25 cellular contexts compared by ENCODE assay signal in the genomic region with DNA sequence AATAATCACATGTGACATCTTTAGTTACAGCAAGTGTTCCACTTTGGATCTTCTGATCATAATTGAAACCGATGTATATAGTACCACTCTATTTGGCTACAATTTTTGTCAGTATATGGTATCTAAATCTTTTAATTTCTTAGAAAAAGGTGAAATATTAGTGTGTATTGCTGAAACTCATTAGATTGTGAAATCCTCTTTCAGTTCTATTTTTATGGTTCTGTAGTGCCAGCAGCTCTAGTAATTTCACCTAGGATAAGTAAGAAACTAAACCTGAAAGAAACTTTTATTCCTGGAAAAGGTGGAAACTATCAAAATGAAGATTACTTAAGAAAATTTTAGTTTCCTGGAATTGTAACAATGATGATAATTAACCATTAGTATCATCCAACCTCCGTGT.
A peak's percentile ranks its signal among the peaks of the same experiment; 100 is the strongest.
DNase-seq lines count a peak whose midpoint lies in the region; ATAC-seq, FAIRE-seq and TF ChIP-seq lines count a peak whose summit lies in the region.
"Had no signal": no experiment of that assay in that cellular context is flagged by ENCODE, and none has a peak within 500 bp of the region (broad histone marks: within the 10 kb centered on the region; RNA-seq: fewer than 3 reads in every experiment).

No MANE protein-coding gene starts in this region.

- 53% methylated on average over 2 of the region's 2 CpGs for WGBS in right lobe of liver (ENCODE audit: insufficient coverage, low coverage, low lambda C conversion rate, missing lambda C conversion rate)
- WGBS in HepG2 (ENCODE audit: low lambda C conversion rate) = 46% methylated on average over 2 of the region's 2 CpGs

- DNase-seq in right lobe of liver (no peak), HepG2 (ENCODE audit: low spot score) (no peak), osteoblast (ENCODE audit: insufficient read length, low spot score, missing footprints) (peak; percentile 6), substantia nigra (lab: John Stamatoyannopoulos, UW) (no peak)
- DNase-seq: 8988T; ACHN; BE2C; C1 segment of cervical spinal cord; CD4-positive, alpha-beta memory T cell; CD4-positive, CD25-positive, alpha-beta regulatory T cell; CD8-positive, alpha-beta memory T cell; COR-L47; DMS 273 treated with DMSO at 0.1 percent for 48 hours; DMS153; DMS79; DND-41; EL; GDM1 had no signal

- H3K27me3 ChIP-seq in right lobe of liver (no peaks in the 10 kb centered on the region), HepG2 (ENCODE audit: control insufficient read depth in 1 of 2, insufficient read depth in 2 of 2, low read length in 2 of 2) (no peaks in the 10 kb centered on the region), ACC112 (ENCODE audit: insufficient read depth, low read length) (no peaks in the 10 kb centered on the region), osteoblast (ENCODE audit: insufficient read depth, low read length) (no peaks in the 10 kb centered on the region)
- H3K27me3 ChIP-seq: BE2C, BLaER1 had no signal

- CTCF ChIA-PET in HepG2 (lab: Yijun Ruan, JAX; ENCODE audit: low intra/inter-chr PET ratio, low total read pairs) = no interaction called here

- H2AFZ ChIP-seq in HepG2 (ENCODE audit: low read length) (no peak overlapping the region), ACC112 (ENCODE audit: low read length, unreplicated experiment) (no peak overlapping the region), osteoblast (ENCODE audit: low read length) (no peak overlapping the region)

- FAIRE-seq in HepG2 (lab: Jason Lieb, UNC) = no peak
- FAIRE-seq: A204.1, GM12878, GM12892, GM18507 had no signal

- H4K20me1 ChIP-seq in HepG2 (ENCODE audit: insufficient read depth, low read length) (no peaks in the 10 kb centered on the region), osteoblast (ENCODE audit: insufficient read depth, low read length) (no peaks in the 10 kb centered on the region)
- H4K20me1 ChIP-seq: BLaER1 had no signal

- H3K4me1 ChIP-seq in right lobe of liver = peaks cover 0 to 12% (median 6%) of the 10 kb centered on the region in 4 donors
- H3K4me1 ChIP-seq in HepG2 (ENCODE audit: insufficient read depth, low read length) = peaks cover 8% of the 10 kb centered on the region; the same call in 1 of the 2 replicates
- peaks cover 17% of the 10 kb centered on the region for H3K4me1 ChIP-seq in ACC112 (ENCODE audit: control insufficient read depth, insufficient read depth, low read length, unreplicated experiment)
- H3K4me1 ChIP-seq in osteoblast (ENCODE audit: insufficient read depth, low read length) = no peaks in the 10 kb centered on the region
- H3K4me1 ChIP-seq: BE2C, BLaER1 had no signal

- no TSS peak for BruUV-seq in HepG2 (replicated peaks; lab: Mats Ljungman, UMichigan)

- H3K4me3 ChIP-seq in right lobe of liver (no peak overlapping the region), HepG2 (replicated peaks in 1 of 3; ENCODE audit: insufficient read depth in 1 of 3, low read depth in 2 of 3, low read length in 3 of 3) (no peak overlapping the region), ACC112 (ENCODE audit: low read depth, low read length) (no peak overlapping the region), osteoblast (ENCODE audit: insufficient read depth, low read length) (no peak overlapping the region)
- H3K4me3 ChIP-seq: BLaER1, GM12878 had no signal

- H3K36me3 ChIP-seq in right lobe of liver = no peaks in the 10 kb centered on the region
- no peaks in the 10 kb centered on the region for H3K36me3 ChIP-seq in HepG2 (replicated peaks in 1 of 2; ENCODE audit: control insufficient read depth in 1 of 2, insufficient read depth in 2 of 2, low read length in 2 of 2)
- H3K36me3 ChIP-seq in ACC112 (ENCODE audit: insufficient read depth, low read length) = no peaks in the 10 kb centered on the region
- H3K36me3 ChIP-seq in osteoblast (ENCODE audit: insufficient read depth, low read length) = no peaks in the 10 kb centered on the region
- H3K36me3 ChIP-seq: BE2C, BLaER1 had no signal

- ATAC-seq in right lobe of liver (peak; percentile 33 to 68 (median 51)), HepG2 (no peak), HG02759 (IDR thresholded peaks at IDR 0.05; ENCODE audit: unreplicated experiment) (no peak)
- ATAC-seq: GM12878 had no signal

- TF ChIP-seq CTCF in right lobe of liver (IDR thresholded peaks at IDR 0.05) = no peak
- TF ChIP-seq CTCF in HepG2 (CRISPR knock-in tag; IDR thresholded peaks at IDR 0.05) = no peak
- TF ChIP-seq CTCF in osteoblast (IDR thresholded peaks at IDR 0.05; ENCODE audit: extremely low read depth, low read depth, low read length) = no peak

- H3K4me2 ChIP-seq in HepG2 (ENCODE audit: low read depth, low read length) = no peak overlapping the region
- H3K4me2 ChIP-seq in osteoblast (ENCODE audit: insufficient read depth, low read length) = no peak overlapping the region
- H3K4me2 ChIP-seq: BLaER1 had no signal

- peak overlapping the region in 1 of 3 donors; percentile 45 for H3K27ac ChIP-seq in right lobe of liver
- H3K27ac ChIP-seq in HepG2 (ENCODE audit: extremely low read length, insufficient read depth, low read length) = no peak overlapping the region
- H3K27ac ChIP-seq in ACC112 (ENCODE audit: low read depth, low read length) = peak overlapping the region; percentile 79
- H3K27ac ChIP-seq in osteoblast (ENCODE audit: low read depth, low read length) = no peak overlapping the region
- H3K27ac ChIP-seq in substantia nigra (ENCODE audit: low read depth, low read length, poor library complexity, severe bottlenecking) = no peak overlapping the region
- H3K27ac ChIP-seq: BLaER1 had no signal

- H3K9me3 ChIP-seq in right lobe of liver (no peaks in the 10 kb centered on the region), HepG2 (ENCODE audit: low read length) (no peaks in the 10 kb centered on the region), osteoblast (ENCODE audit: low read depth, low read length) (no peaks in the 10 kb centered on the region)
- H3K9me3 ChIP-seq: BE2C, BLaER1 had no signal

- H3K79me2 ChIP-seq in HepG2 (ENCODE audit: insufficient read depth, low read length) (no peaks in the 10 kb centered on the region), ACC112 (ENCODE audit: control insufficient read depth, insufficient read depth, low read length, unreplicated experiment) (no peaks in the 10 kb centered on the region), osteoblast (ENCODE audit: insufficient read depth, low read length) (no peaks in the 10 kb centered on the region)

- TF ChIP-seq POLR2A in right lobe of liver (IDR thresholded peaks at IDR 0.05) (no peak), HepG2 (IDR thresholded peaks at IDR 0.05; ENCODE audit: insufficient read depth in 1 of 2, low read depth in 2 of 2, low read length in 2 of 2) (no peak)

- intact Hi-C loops in right lobe of liver (cut with DNase I) = no loop called here
- intact Hi-C loops in HepG2 (cut with micrococcal nuclease; ENCODE audit: unreplicated experiment) = no loop called here

- no peak for TF ChIP-seq RAD21 in HepG2 (CRISPR knock-in tag; IDR thresholded peaks at IDR 0.05)

- POLR2A ChIA-PET in HepG2 (lab: Yijun Ruan, JAX) = interaction anchor here (1.0 to 1.1 kb wide), 2 partner anchors 27 to 28 kb away, joined by 3 to 4 read pairs; no protein-coding TSS in a partner anchor

- H3K9ac ChIP-seq in HepG2 (ENCODE audit: insufficient read depth, low read depth, low read length) = no peak overlapping the region
- H3K9ac ChIP-seq: BLaER1 had no signal

- in situ Hi-C loops in HepG2 (cut with HindIII; ENCODE audit: extremely low pct_ligation_motif_present, low pct_unique_long_range_greater_than_20kb) = no loop called here

- TF ChIP-seq EP300 in HepG2 (IDR thresholded peaks at IDR 0.05; ENCODE audit: low read depth in 2 of 2, low read length in 2 of 2) (no peak), HepG2 (CRISPR knock-in tag; IDR thresholded peaks at IDR 0.05; ENCODE audit: borderline replicate concordance) (no peak)

TF ChIP-seq in HepG2, 621 proteins besides CTCF, POLR2A, EP300 and RAD21 (continues in another document):
- no peak for TF ChIP-seq ZNF773 (CRISPR knock-in tag; IDR thresholded peaks at IDR 0.05; ENCODE audit: borderline replicate concordance)
- TF ChIP-seq, protein P1, sequence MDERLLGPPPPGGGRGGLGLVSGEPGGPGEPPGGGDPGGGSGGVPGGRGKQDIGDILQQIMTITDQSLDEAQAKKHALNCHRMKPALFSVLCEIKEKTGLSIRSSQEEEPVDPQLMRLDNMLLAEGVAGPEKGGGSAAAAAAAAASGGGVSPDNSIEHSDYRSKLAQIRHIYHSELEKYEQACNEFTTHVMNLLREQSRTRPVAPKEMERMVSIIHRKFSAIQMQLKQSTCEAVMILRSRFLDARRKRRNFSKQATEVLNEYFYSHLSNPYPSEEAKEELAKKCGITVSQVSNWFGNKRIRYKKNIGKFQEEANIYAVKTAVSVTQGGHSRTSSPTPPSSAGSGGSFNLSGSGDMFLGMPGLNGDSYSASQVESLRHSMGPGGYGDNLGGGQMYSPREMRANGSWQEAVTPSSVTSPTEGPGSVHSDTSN (CRISPR knock-in tag; IDR thresholded peaks at IDR 0.05) = no peak

Comparison
In these comparisons a context has a peak if more than half of its experiments do, and no peak if none do; other contexts are left out.
1. ATAC-seq: peak in right lobe of liver (4 of 4); none in HepG2 (single experiment) and HG02759 (single experiment).